ENCODE assay signal across 11 cellular contexts in genomic region chr11:114308689-114309089, GRCh38. TPM values are rescaled to one million over a fixed set of nuclear protein-coding genes. Genes with fewer than 3 reads are reported as not detected.
DNase-seq lines count a peak whose midpoint lies in the region; FAIRE-seq and TF ChIP-seq lines count a peak whose summit lies in the region.
"Had no signal": no experiment of that assay in that cellular context is flagged by ENCODE, and none has a peak within 500 bp of the region (broad histone marks: within the 10 kb centered on the region; RNA-seq: fewer than 3 reads in every experiment).

No MANE protein-coding gene starts in this region.

- no peak for FAIRE-seq in small intestine (lab: Jason Lieb, UNC)
- FAIRE-seq: TTC549 had no signal

- H3K79me2 ChIP-seq in GM23248 (ENCODE audit: insufficient read depth) (peaks cover 98% of the 10 kb centered on the region), hepatocyte (no peaks in the 10 kb centered on the region)

- WGBS in GM23248 (ENCODE audit: low coverage in 1 of 2, low lambda C conversion rate in 2 of 2, missing lambda C conversion rate in 2 of 2), 2 experiments = 4 to 5% methylated on average over 6 of the region's 6 CpGs
- WGBS in small intestine, 3 donors = 57 to 66% (median 62%) methylated on average over 6 of the region's 6 CpGs
- WGBS in hepatocyte (ENCODE audit: low lambda C conversion rate, missing lambda C conversion rate) = 70% methylated on average over 6 of the region's 6 CpGs

- in situ Hi-C loops in GM23248 (cut with MboI) = no loop called here

- no peaks in the 10 kb centered on the region for H3K27me3 ChIP-seq in GM23248 (replicated peaks; ENCODE audit: insufficient read depth)
- H3K27me3 ChIP-seq in left ventricle myocardium inferior (ENCODE audit: low read depth) = no peaks in the 10 kb centered on the region
- no peaks in the 10 kb centered on the region for H3K27me3 ChIP-seq in small intestine (ENCODE audit: control insufficient read depth in 2 of 2, insufficient read depth in 2 of 2, low read length in 2 of 2)
- H3K27me3 ChIP-seq in hepatocyte = peaks cover 8% of the 10 kb centered on the region

- H3K27ac ChIP-seq in GM23248 = peak overlapping the region; percentile 99
- peak overlapping the region; percentile 40 for H3K27ac ChIP-seq in VCaP
- H3K27ac ChIP-seq in left ventricle myocardium inferior (replicated peaks) = peak overlapping the region; percentile 67
- H3K27ac ChIP-seq in skin epidermis = peak overlapping the region in 20 of 21 experiments; percentile 21 to 91 (median 76)
- H3K27ac ChIP-seq in small intestine (ENCODE audit: low read depth in 1 of 2, low read length in 1 of 2) = peak overlapping the region in 1 of 2 donors; percentile 73
- H3K27ac ChIP-seq in hepatocyte = no peak overlapping the region

- peak overlapping the region; percentile 98 for H3K4me2 ChIP-seq in GM23248 (ENCODE audit: unreplicated experiment)
- H3K4me2 ChIP-seq in hepatocyte = no peak overlapping the region

- intact Hi-C loops in left ventricle myocardium inferior (cut with micrococcal nuclease) = no loop called here

- H3K9me3 ChIP-seq in GM23248 (ENCODE audit: low read depth) (no peaks in the 10 kb centered on the region), left ventricle myocardium inferior (replicated peaks) (no peaks in the 10 kb centered on the region), small intestine (ENCODE audit: control insufficient read depth, low read depth) (no peaks in the 10 kb centered on the region), hepatocyte (ENCODE audit: low read depth) (no peaks in the 10 kb centered on the region)

- H3K9me2 ChIP-seq in GM23248 (ENCODE audit: insufficient read depth) = no peaks in the 10 kb centered on the region
- H3K9me2 ChIP-seq in hepatocyte (replicated peaks; ENCODE audit: insufficient read depth) = no peaks in the 10 kb centered on the region

- peak overlapping the region; percentile 71 for H3K4me3 ChIP-seq in GM23248
- H3K4me3 ChIP-seq in left ventricle myocardium inferior = no peak overlapping the region
- peak overlapping the region in 2 of 7 experiments; percentile 2 to 10 for H3K4me3 ChIP-seq in skin epidermis
- H3K4me3 ChIP-seq in small intestine (ENCODE audit: low read depth in 1 of 2, low read length in 2 of 2) = no peak overlapping the region
- no peak overlapping the region for H3K4me3 ChIP-seq in hepatocyte

- TF ChIP-seq CTCF in VCaP (conservative IDR thresholded peaks at IDR 0.05) = no peak
- TF ChIP-seq CTCF in left ventricle myocardium inferior (IDR thresholded peaks at IDR 0.05; ENCODE audit: borderline replicate concordance) = no peak
- no peak for TF ChIP-seq CTCF in hepatocyte (IDR thresholded peaks at IDR 0.05; ENCODE audit: poor library complexity)

- H3K36me3 ChIP-seq in GM23248 (ENCODE audit: low read depth) (peaks cover 56% of the 10 kb centered on the region), left ventricle myocardium inferior (peaks cover 9% of the 10 kb centered on the region), small intestine (ENCODE audit: control insufficient read depth in 2 of 2, insufficient read depth in 2 of 2, low read length in 2 of 2) (no peaks in the 10 kb centered on the region), hepatocyte (replicated peaks; ENCODE audit: insufficient read depth, low read depth) (no peaks in the 10 kb centered on the region)

- H3K4me1 ChIP-seq in GM23248 (ENCODE audit: insufficient read depth) = peaks cover 60% of the 10 kb centered on the region
- H3K4me1 ChIP-seq in left ventricle myocardium inferior = peaks cover 29% of the 10 kb centered on the region
- H3K4me1 ChIP-seq in small intestine (ENCODE audit: control insufficient read depth in 2 of 2, insufficient read depth in 1 of 2, low read depth in 1 of 2, low read length in 1 of 2) = peaks cover 0 to 2% of the 10 kb centered on the region in 2 donors
- no peaks in the 10 kb centered on the region for H3K4me1 ChIP-seq in hepatocyte (ENCODE audit: insufficient read depth)

- peaks cover 81% of the 10 kb centered on the region for H3F3A ChIP-seq in GM23248 (ENCODE audit: insufficient read depth)

- DNase-seq in GM23248 (peak; percentile 93), left ventricle myocardium inferior (no peak), small intestine (no peak), hepatocyte (ENCODE audit: low spot score) (no peak)
- DNase-seq in stimulated activated CD4-positive, alpha-beta T cell treated with anti-CD3 and anti-CD28 coated beads, Interleukin-2, amount 100 ng/mL, for 24 hours = no peak
- no peak for DNase-seq in activated CD4-positive, alpha-beta T cell treated with anti-CD3 and anti-CD28 coated beads, Interleukin-2, amount 50 U/mL, for 48 hours
- DNase-seq: endodermal cell, NCI-H524 had no signal

- no peak overlapping the region for H2AFZ ChIP-seq in GM23248
- no peak overlapping the region for H2AFZ ChIP-seq in hepatocyte

- H4K20me1 ChIP-seq in GM23248 (ENCODE audit: insufficient read depth) = no peaks in the 10 kb centered on the region
- no peaks in the 10 kb centered on the region for H4K20me1 ChIP-seq in hepatocyte (ENCODE audit: insufficient read depth, poor library complexity, severe bottlenecking)

- H3K9ac ChIP-seq in GM23248 = peak overlapping the region; percentile 94

RNA-seq across cellular contexts. Expression of gene NNMT, which starts 12.5 kb away (rescaled TPM):
- total RNA-seq in GM23248 (2014; rRNA removed; shearing (Covaris generic)) = 809 and 1,043 TPM in 2 replicates
- 1,317 and 1,390 TPM in 2 replicates for polyA plus RNA-seq in GM23248 (2016; fragmentation: Nextera tagmentation; extraction: Ambion mirVana)
- total RNA-seq in left ventricle myocardium inferior = 32.6 TPM
- polyA plus RNA-seq in small intestine = 100 to 1,000 TPM in 1 of 3 donors, 10 to 100 TPM in 2; 14.3 to 169 (median 31.1) TPM
- 115 and 150 TPM in 2 replicates for total RNA-seq in hepatocyte
- 366 and 385 TPM in 2 replicates for polyA plus RNA-seq in hepatocyte
- total RNA-seq: endodermal cell had no signal
